8 cellular contexts compared by ENCODE assay signal in the genomic region with DNA sequence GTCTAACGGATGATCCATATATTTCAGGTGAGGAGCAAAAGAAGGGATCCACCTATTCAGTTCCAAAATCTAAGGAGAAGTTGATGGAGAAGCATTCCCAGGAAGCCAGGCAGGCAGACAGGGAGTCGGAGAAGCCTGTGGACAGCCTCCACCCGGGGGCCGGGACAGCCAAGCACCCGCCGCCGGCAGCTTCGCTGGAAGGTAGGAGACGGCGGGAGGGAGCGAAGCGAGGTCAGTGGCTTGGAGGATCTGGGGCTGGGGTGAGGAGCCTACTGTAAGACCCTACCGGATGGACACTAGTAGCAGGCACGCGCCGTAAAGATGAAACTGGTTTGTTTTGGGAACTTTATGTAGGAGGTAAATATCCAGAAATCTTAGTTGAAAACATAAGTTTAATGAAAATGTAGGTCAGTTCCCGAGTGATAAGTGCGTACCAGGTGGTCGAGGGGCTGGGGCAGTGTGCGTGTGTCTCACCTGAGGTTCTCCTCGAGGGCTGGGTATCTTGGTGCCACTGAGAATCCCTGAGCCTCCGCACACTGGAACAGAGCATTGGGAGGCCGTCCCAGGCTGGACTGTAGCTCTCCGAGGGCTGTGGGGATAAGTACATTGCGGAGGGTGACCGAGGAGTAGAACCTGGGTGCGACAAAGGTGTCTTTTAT. TPM values are rescaled to one million over a fixed set of nuclear protein-coding genes. Genes with fewer than 3 reads are reported as not detected.
DNase-seq lines count a peak whose midpoint lies in the region; ATAC-seq, FAIRE-seq and TF ChIP-seq lines count a peak whose summit lies in the region.

No MANE protein-coding gene starts in this region.

- peak overlapping the region; percentile 81 for H2AFZ ChIP-seq in HepG2 (ENCODE audit: low read length)

- intact Hi-C loops in MCF 10A (cut with micrococcal nuclease): no loop called here
- intact Hi-C loops in HepG2 (cut with micrococcal nuclease; ENCODE audit: unreplicated experiment): loop anchor here (2.0 kb wide), 1 partner anchor 42 kb away; a partner anchor contains a TSS

- H3K36me3 ChIP-seq in HepG2 (replicated peaks in 1 of 2; ENCODE audit: control insufficient read depth in 1 of 2, insufficient read depth in 2 of 2, low read length in 2 of 2) (peaks cover 13 to 36% of the 10 kb centered on the region in 2 experiments), tibial nerve (peaks cover 0 to 37% (median 0%) of the 10 kb centered on the region in 3 donors)

- POLR2A ChIA-PET in MCF 10A (lab: Yijun Ruan, JAX) (interaction anchor here (0.8 to 3.3 kb wide), 10 partner anchors 12 to 347 kb away, joined by 3 to 25 read pairs (median 4); a partner anchor contains a TSS), HepG2 (lab: Yijun Ruan, JAX) (interaction anchor here (2.4 to 2.8 kb wide), 2 partner anchors 29 to 42 kb away, joined by 13 to 21 read pairs; a partner anchor contains a TSS)

- TF ChIP-seq POLR2A in HepG2 (IDR thresholded peaks at IDR 0.05; ENCODE audit: insufficient read depth in 1 of 2, low read depth in 2 of 2, low read length in 2 of 2) (no peak), tibial nerve (IDR thresholded peaks at IDR 0.05) (no peak)

- BruUV-seq in MCF 10A (replicated peaks; lab: Mats Ljungman, UMichigan): no TSS peak
- no TSS peak for BruUV-seq in HepG2 (replicated peaks; lab: Mats Ljungman, UMichigan)

- peaks cover 46% of the 10 kb centered on the region for H3K36me3 Mint-ChIP-seq in MCF 10A (ENCODE audit: insufficient read depth, unreplicated experiment)

- H3K4me3 ChIP-seq in HepG2 (replicated peaks in 1 of 3; ENCODE audit: insufficient read depth in 1 of 3, low read depth in 2 of 3, low read length in 3 of 3) (peak overlapping the region; percentile 91 to 100 (median 99)), tibial nerve (peak overlapping the region; percentile 74 to 100 (median 90))

- H4K20me1 ChIP-seq in HepG2 (ENCODE audit: insufficient read depth, low read length): no peaks in the 10 kb centered on the region

- peaks cover 7% of the 10 kb centered on the region for H3K4me1 Mint-ChIP-seq in MCF 10A (ENCODE audit: insufficient read depth, unreplicated experiment)

- TF ChIP-seq CTCF in MCF 10A (IDR thresholded peaks at IDR 0.05; ENCODE audit: unreplicated experiment): no peak
- TF ChIP-seq CTCF in HepG2 (CRISPR knock-in tag; IDR thresholded peaks at IDR 0.05): no peak
- no peak for TF ChIP-seq CTCF in tibial nerve (IDR thresholded peaks at IDR 0.05)

- WGBS in HepG2 (ENCODE audit: low lambda C conversion rate): 2% methylated on average over 27 of the region's 27 CpGs
- 12 to 16% methylated on average over 26 to 27 of the region's 27 CpGs for WGBS in tibial nerve, 2 donors

- H3K4me3 Mint-ChIP-seq in MCF 10A (ENCODE audit: unreplicated experiment): peak overlapping the region; percentile 89

- no peaks in the 10 kb centered on the region for H3K27me3 Mint-ChIP-seq in MCF 10A (ENCODE audit: insufficient read depth, unreplicated experiment)

- in situ Hi-C loops in HepG2 (cut with HindIII; ENCODE audit: extremely low pct_ligation_motif_present, low pct_unique_long_range_greater_than_20kb): loop anchor here (5.0 kb wide), 1 partner anchor 44 kb away; a partner anchor contains a TSS

- peaks cover 38% of the 10 kb centered on the region for H3K4me1 ChIP-seq in HepG2 (ENCODE audit: insufficient read depth, low read length)
- peaks cover 0 to 28% (median 11%) of the 10 kb centered on the region in 4 donors for H3K4me1 ChIP-seq in tibial nerve

- TF ChIP-seq RAD21 in HepG2 (CRISPR knock-in tag; IDR thresholded peaks at IDR 0.05): no peak

- peaks cover 49% of the 10 kb centered on the region for H3K79me2 ChIP-seq in HepG2 (ENCODE audit: insufficient read depth, low read length)

- peak overlapping the region; percentile 97 for H3K4me2 ChIP-seq in HepG2 (ENCODE audit: low read depth, low read length)

- FAIRE-seq in HepG2 (lab: Jason Lieb, UNC): peak; percentile 75
- no peak for FAIRE-seq in GM19239 (lab: Jason Lieb, UNC)

- DNase-seq in DMS79 treated with DMSO at 0.1 percent for 48 hours (lab: John Stamatoyannopoulos, UW) (peak; percentile 14), DMS79 (lab: John Stamatoyannopoulos, UW) (no peak), M059J (ENCODE audit: low read depth) (peak; percentile 34), MCF 10A (ENCODE audit: unreplicated experiment) (no peak), HepG2 (ENCODE audit: low spot score) (no peak), tibial nerve (ENCODE audit: low spot score in 2 of 2) (no peak), GM19239 (ENCODE audit: insufficient read length, low spot score) (no peak)

- H3K27ac ChIP-seq in HepG2 (ENCODE audit: extremely low read length, insufficient read depth, low read length) (peak overlapping the region; percentile 64), tibial nerve (peak overlapping the region in 3 of 4 donors; percentile 73 to 92 (median 81))

- ATAC-seq in HepG2: peak; percentile 53
- ATAC-seq in GM21360 (IDR thresholded peaks at IDR 0.05; ENCODE audit: unreplicated experiment): no peak

- no peaks in the 10 kb centered on the region; a peak in 1 of 5 replicates for H3K27me3 ChIP-seq in HepG2 (ENCODE audit: control insufficient read depth in 1 of 2, insufficient read depth in 2 of 2, low read length in 2 of 2)
- no peaks in the 10 kb centered on the region for H3K27me3 ChIP-seq in tibial nerve

- no peak for TF ChIP-seq EP300 in HepG2 (IDR thresholded peaks at IDR 0.05; ENCODE audit: low read depth in 2 of 2, low read length in 2 of 2)
- no peak for TF ChIP-seq EP300 in HepG2 (CRISPR knock-in tag; IDR thresholded peaks at IDR 0.05; ENCODE audit: borderline replicate concordance)
- TF ChIP-seq EP300 in tibial nerve (IDR thresholded peaks at IDR 0.05): no peak

- H3K9ac ChIP-seq in HepG2 (ENCODE audit: insufficient read depth, low read depth, low read length): peak overlapping the region; percentile 96

- no peaks in the 10 kb centered on the region for H3K9me3 Mint-ChIP-seq in MCF 10A (ENCODE audit: unreplicated experiment)

- H3K9me3 ChIP-seq in HepG2 (ENCODE audit: low read length): no peaks in the 10 kb centered on the region
- no peaks in the 10 kb centered on the region for H3K9me3 ChIP-seq in tibial nerve

- CTCF ChIA-PET in MCF 10A (lab: Yijun Ruan, JAX): interaction anchor here (0.7 to 1.2 kb wide), 3 partner anchors 8 to 60 kb away, joined by 3 to 4 read pairs (median 3); no protein-coding TSS in a partner anchor
- CTCF ChIA-PET in HepG2 (lab: Yijun Ruan, JAX; ENCODE audit: low intra/inter-chr PET ratio, low total read pairs): interaction anchor here (1.1 kb wide), 1 partner anchor 17 kb away, joined by 3 read pairs; no protein-coding TSS in a partner anchor

- peak overlapping the region; percentile 85 for H3K27ac Mint-ChIP-seq in MCF 10A (ENCODE audit: low read depth, unreplicated experiment)

RNA-seq across cellular contexts. Expression of a gene that starts 0.7 kb away (rescaled TPM):
- 6.9 and 12.6 TPM in 2 replicates for total RNA-seq in M059J (2014; rRNA removed; shearing (Covaris generic))
- 7.2 and 9.5 TPM in 2 replicates for total RNA-seq in MCF 10A (2022)
- total RNA-seq in HepG2 (2016; rRNA removed; fragmentation: Illumina TruSeq; extraction: Trizol): 11.0 and 11.2 TPM in 2 replicates
- total RNA-seq in HepG2 (2016; cell fraction: cytosol; rRNA removed; fragmentation: Illumina TruSeq; extraction: Trizol; ENCODE audit: low read depth): 9.1 and 14.3 TPM in 2 replicates
- 11.7 and 12.8 TPM in 2 replicates for total RNA-seq in HepG2 (2016; cell fraction: insoluble cytoplasmic fraction; rRNA removed; fragmentation: Illumina TruSeq; extraction: Trizol)
- total RNA-seq in HepG2 (2016; cell fraction: membrane; rRNA removed; fragmentation: Illumina TruSeq; extraction: Trizol): 14.6 and 17.6 TPM in 2 replicates
- total RNA-seq in HepG2 (2016; cell fraction: nucleus; rRNA removed; fragmentation: Illumina TruSeq; extraction: Trizol): 9.0 and 10.4 TPM in 2 replicates
- 5.7 and 6.3 TPM in 2 replicates for polyA plus RNA-seq in HepG2 (2011; rRNA removed)
- polyA plus RNA-seq in HepG2 (2011; cell fraction: cytosol; rRNA removed): 3.3 and 3.5 TPM in 2 replicates
- polyA plus RNA-seq in HepG2 (2011; cell fraction: nucleus; rRNA removed): 14.9 and 16.4 TPM in 2 replicates
- 8.1 and 9.7 TPM in 2 replicates for polyA plus RNA-seq in HepG2 (2012)
- 17.1 and 17.6 TPM in 2 replicates for polyA plus RNA-seq in HepG2 (2016; cell fraction: cytosol; fragmentation: Illumina TruSeq; extraction: Trizol; ENCODE audit: low read depth)
- polyA plus RNA-seq in HepG2 (2016; cell fraction: insoluble cytoplasmic fraction; fragmentation: Illumina TruSeq; extraction: Trizol; ENCODE audit: low read depth): 12.9 and 16.7 TPM in 2 replicates
- 20.1 and 25.8 TPM in 2 replicates for polyA plus RNA-seq in HepG2 (2016; cell fraction: membrane; fragmentation: Illumina TruSeq; extraction: Trizol; ENCODE audit: low read depth)
- 25.8 and 32.4 TPM in 2 replicates for polyA plus RNA-seq in HepG2 (2016; cell fraction: nucleus; fragmentation: Illumina TruSeq; extraction: Trizol; ENCODE audit: insufficient read depth, low read depth)
- polyA minus RNA-seq in HepG2 (2011; rRNA and poly(A)+ RNA removed; ENCODE audit: low replicate concordance): 6.0 and 18.6 TPM in 2 replicates
- polyA minus RNA-seq in HepG2 (2011; cell fraction: cytosol; rRNA and poly(A)+ RNA removed): 1.4 and 1.8 TPM in 2 replicates
- 7.2 and 7.7 TPM in 2 replicates for polyA minus RNA-seq in HepG2 (2011; cell fraction: nucleus; rRNA and poly(A)+ RNA removed)
- total RNA-seq in tibial nerve: 1 to 10 TPM; 4.8 to 9.0 (median 7.2) TPM

RNA-seq across cellular contexts. Expression of a gene that starts 0.8 kb away (rescaled TPM):
- total RNA-seq in M059J (2014; rRNA removed; shearing (Covaris generic)): 61.0 and 103 TPM in 2 replicates
- total RNA-seq in MCF 10A (2022): 59.7 and 62.4 TPM in 2 replicates
- total RNA-seq in HepG2 (2016; rRNA removed; fragmentation: Illumina TruSeq; extraction: Trizol): 69.4 and 80.0 TPM in 2 replicates
- total RNA-seq in HepG2 (2016; cell fraction: cytosol; rRNA removed; fragmentation: Illumina TruSeq; extraction: Trizol; ENCODE audit: low read depth): 12.3 and 14.1 TPM in 2 replicates
- 68.7 and 70.7 TPM in 2 replicates for total RNA-seq in HepG2 (2016; cell fraction: insoluble cytoplasmic fraction; rRNA removed; fragmentation: Illumina TruSeq; extraction: Trizol)
- 36.1 and 43.1 TPM in 2 replicates for total RNA-seq in HepG2 (2016; cell fraction: membrane; rRNA removed; fragmentation: Illumina TruSeq; extraction: Trizol)
- 43.4 and 46.6 TPM in 2 replicates for total RNA-seq in HepG2 (2016; cell fraction: nucleus; rRNA removed; fragmentation: Illumina TruSeq; extraction: Trizol)
- polyA plus RNA-seq in HepG2 (2011; rRNA removed): 73.3 and 87.2 TPM in 2 replicates
- 71.4 and 105 TPM in 2 replicates for polyA plus RNA-seq in HepG2 (2011; cell fraction: cytosol; rRNA removed)
- 141 and 163 TPM in 2 replicates for polyA plus RNA-seq in HepG2 (2011; cell fraction: nucleus; rRNA removed)
- polyA plus RNA-seq in HepG2 (2012): 39.3 and 47.1 TPM in 2 replicates
- polyA plus RNA-seq in HepG2 (2016; cell fraction: cytosol; fragmentation: Illumina TruSeq; extraction: Trizol; ENCODE audit: low read depth): 9.6 and 12.7 TPM in 2 replicates
- polyA plus RNA-seq in HepG2 (2016; cell fraction: insoluble cytoplasmic fraction; fragmentation: Illumina TruSeq; extraction: Trizol; ENCODE audit: low read depth): 89.2 and 96.6 TPM in 2 replicates
- polyA plus RNA-seq in HepG2 (2016; cell fraction: membrane; fragmentation: Illumina TruSeq; extraction: Trizol; ENCODE audit: low read depth): 29.6 and 33.2 TPM in 2 replicates
- 105 and 109 TPM in 2 replicates for polyA plus RNA-seq in HepG2 (2016; cell fraction: nucleus; fragmentation: Illumina TruSeq; extraction: Trizol; ENCODE audit: insufficient read depth, low read depth)
- 73.7 and 140 TPM in 2 replicates for polyA minus RNA-seq in HepG2 (2011; rRNA and poly(A)+ RNA removed; ENCODE audit: low replicate concordance)
- 50.0 and 50.5 TPM in 2 replicates for polyA minus RNA-seq in HepG2 (2011; cell fraction: cytosol; rRNA and poly(A)+ RNA removed)
- polyA minus RNA-seq in HepG2 (2011; cell fraction: nucleus; rRNA and poly(A)+ RNA removed): 25.8 and 33.6 TPM in 2 replicates
- total RNA-seq in tibial nerve: 100 to 1,000 TPM in 1 of 4 donors, 10 to 100 TPM in 3; 90.0 to 109 (median 92.7) TPM

RNA-seq across cellular contexts. Expression of a gene that starts 28.1 kb away (rescaled TPM):
- 11.6 and 19.6 TPM in 2 replicates for total RNA-seq in M059J (2014; rRNA removed; shearing (Covaris generic))
- 73.0 and 83.4 TPM in 2 replicates for total RNA-seq in MCF 10A (2022)
- total RNA-seq in HepG2 (2016; rRNA removed; fragmentation: Illumina TruSeq; extraction: Trizol): 1.2 and 2.5 TPM in 2 replicates
- 4.2 and 5.8 TPM in 2 replicates for total RNA-seq in HepG2 (2016; cell fraction: cytosol; rRNA removed; fragmentation: Illumina TruSeq; extraction: Trizol; ENCODE audit: low read depth)
- 1.4 and 2.6 TPM in 2 replicates for total RNA-seq in HepG2 (2016; cell fraction: insoluble cytoplasmic fraction; rRNA removed; fragmentation: Illumina TruSeq; extraction: Trizol)
- total RNA-seq in HepG2 (2016; cell fraction: membrane; rRNA removed; fragmentation: Illumina TruSeq; extraction: Trizol): 3.5 TPM in 2 replicates
- total RNA-seq in HepG2 (2016; cell fraction: nucleus; rRNA removed; fragmentation: Illumina TruSeq; extraction: Trizol): 2.4 and 3.5 TPM in 2 replicates
- polyA plus RNA-seq in HepG2 (2011; rRNA removed): 3.9 and 4.3 TPM in 2 replicates
- 1.5 and 2.1 TPM in 2 replicates for polyA plus RNA-seq in HepG2 (2011; cell fraction: cytosol; rRNA removed)
- polyA plus RNA-seq in HepG2 (2011; cell fraction: nucleus; rRNA removed): 28.1 and 29.8 TPM in 2 replicates
- polyA plus RNA-seq in HepG2 (2012): 2.7 and 6.1 TPM in 2 replicates
- polyA plus RNA-seq in HepG2 (2016; cell fraction: cytosol; fragmentation: Illumina TruSeq; extraction: Trizol; ENCODE audit: low read depth): 1.1 TPM in 2 replicates
- 1.1 and 1.2 TPM in 2 replicates for polyA plus RNA-seq in HepG2 (2016; cell fraction: insoluble cytoplasmic fraction; fragmentation: Illumina TruSeq; extraction: Trizol; ENCODE audit: low read depth)
- polyA plus RNA-seq in HepG2 (2016; cell fraction: membrane; fragmentation: Illumina TruSeq; extraction: Trizol; ENCODE audit: low read depth): 1.0 and 1.2 TPM in 2 replicates
- 11.0 and 12.6 TPM in 2 replicates for polyA plus RNA-seq in HepG2 (2016; cell fraction: nucleus; fragmentation: Illumina TruSeq; extraction: Trizol; ENCODE audit: insufficient read depth, low read depth)
- 2.9 and 43.1 TPM in 2 replicates for polyA minus RNA-seq in HepG2 (2011; rRNA and poly(A)+ RNA removed; ENCODE audit: low replicate concordance)
- polyA minus RNA-seq in HepG2 (2011; cell fraction: cytosol; rRNA and poly(A)+ RNA removed): 1.6 and 2.8 TPM in 2 replicates
- 4.5 and 5.8 TPM in 2 replicates for polyA minus RNA-seq in HepG2 (2011; cell fraction: nucleus; rRNA and poly(A)+ RNA removed)
- total RNA-seq in tibial nerve: 10 to 100 TPM; 32.6 to 93.6 (median 65.7) TPM

RNA-seq across cellular contexts. Expression of a gene that starts 43.2 kb away (rescaled TPM):
- total RNA-seq in M059J (2014; rRNA removed; shearing (Covaris generic)): 5.5 and 10.9 TPM in 2 replicates
- total RNA-seq in MCF 10A (2022) (12.1 and 12.5 TPM in 2 replicates), HepG2 (2016; rRNA removed; fragmentation: Illumina TruSeq; extraction: Trizol) (17.0 and 20.7 TPM in 2 replicates), tibial nerve (10 to 100 TPM; 10.7 to 33.6 (median 16.1) TPM)
- total RNA-seq in HepG2 (2016; cell fraction: cytosol; rRNA removed; fragmentation: Illumina TruSeq; extraction: Trizol; ENCODE audit: low read depth): 5.1 and 5.8 TPM in 2 replicates
- total RNA-seq in HepG2 (2016; cell fraction: insoluble cytoplasmic fraction; rRNA removed; fragmentation: Illumina TruSeq; extraction: Trizol): 16.3 and 20.7 TPM in 2 replicates
- total RNA-seq in HepG2 (2016; cell fraction: membrane; rRNA removed; fragmentation: Illumina TruSeq; extraction: Trizol): 12.5 and 13.4 TPM in 2 replicates
- total RNA-seq in HepG2 (2016; cell fraction: nucleus; rRNA removed; fragmentation: Illumina TruSeq; extraction: Trizol): 9.5 and 13.5 TPM in 2 replicates
- 9.1 and 11.8 TPM in 2 replicates for polyA plus RNA-seq in HepG2 (2011; rRNA removed)
- 13.4 and 23.3 TPM in 2 replicates for polyA plus RNA-seq in HepG2 (2011; cell fraction: cytosol; rRNA removed)
- polyA plus RNA-seq in HepG2 (2011; cell fraction: nucleus; rRNA removed): 26.3 and 28.3 TPM in 2 replicates
- polyA plus RNA-seq in HepG2 (2012): 6.8 and 12.5 TPM in 2 replicates
- 3.0 and 3.1 TPM in 2 replicates for polyA plus RNA-seq in HepG2 (2016; cell fraction: cytosol; fragmentation: Illumina TruSeq; extraction: Trizol; ENCODE audit: low read depth)
- 13.3 and 14.0 TPM in 2 replicates for polyA plus RNA-seq in HepG2 (2016; cell fraction: insoluble cytoplasmic fraction; fragmentation: Illumina TruSeq; extraction: Trizol; ENCODE audit: low read depth)
- polyA plus RNA-seq in HepG2 (2016; cell fraction: membrane; fragmentation: Illumina TruSeq; extraction: Trizol; ENCODE audit: low read depth): 5.3 and 7.7 TPM in 2 replicates
- 14.9 and 15.5 TPM in 2 replicates for polyA plus RNA-seq in HepG2 (2016; cell fraction: nucleus; fragmentation: Illumina TruSeq; extraction: Trizol; ENCODE audit: insufficient read depth, low read depth)
- polyA minus RNA-seq in HepG2 (2011; rRNA and poly(A)+ RNA removed; ENCODE audit: low replicate concordance): 3.5 and 31.4 TPM in 2 replicates
- polyA minus RNA-seq in HepG2 (2011; cell fraction: cytosol; rRNA and poly(A)+ RNA removed): 16.7 and 20.7 TPM in 2 replicates
- polyA minus RNA-seq in HepG2 (2011; cell fraction: nucleus; rRNA and poly(A)+ RNA removed): 8.8 and 8.9 TPM in 2 replicates

RNA-seq across cellular contexts. Expression of a gene that starts 44.9 kb away (rescaled TPM):
- total RNA-seq in M059J (2014; rRNA removed; shearing (Covaris generic)): 0.79 TPM in 1 of 2 replicates, not detected in the other
- total RNA-seq in MCF 10A (2022) (0.29 and 0.82 TPM in 2 replicates), HepG2 (2016; rRNA removed; fragmentation: Illumina TruSeq; extraction: Trizol) (19.7 and 37.6 TPM in 2 replicates), tibial nerve (1 to 10 TPM in 1 of 4 donors, under 1 TPM in 3; 0.39 to 2.5 (median 0.74) TPM)
- total RNA-seq in HepG2 (2016; cell fraction: cytosol; rRNA removed; fragmentation: Illumina TruSeq; extraction: Trizol; ENCODE audit: low read depth): 33.1 and 44.2 TPM in 2 replicates
- total RNA-seq in HepG2 (2016; cell fraction: insoluble cytoplasmic fraction; rRNA removed; fragmentation: Illumina TruSeq; extraction: Trizol): 22.9 and 38.8 TPM in 2 replicates
- total RNA-seq in HepG2 (2016; cell fraction: membrane; rRNA removed; fragmentation: Illumina TruSeq; extraction: Trizol): 21.1 and 25.9 TPM in 2 replicates
- total RNA-seq in HepG2 (2016; cell fraction: nucleus; rRNA removed; fragmentation: Illumina TruSeq; extraction: Trizol): 32.6 and 36.8 TPM in 2 replicates
- 40.2 and 52.2 TPM in 2 replicates for polyA plus RNA-seq in HepG2 (2011; rRNA removed)
- polyA plus RNA-seq in HepG2 (2011; cell fraction: cytosol; rRNA removed): 26.5 and 78.5 TPM in 2 replicates
- 52.0 and 101 TPM in 2 replicates for polyA plus RNA-seq in HepG2 (2011; cell fraction: nucleus; rRNA removed)
- polyA plus RNA-seq in HepG2 (2012): 6.6 and 9.6 TPM in 2 replicates
- polyA plus RNA-seq in HepG2 (2016; cell fraction: cytosol; fragmentation: Illumina TruSeq; extraction: Trizol; ENCODE audit: low read depth): 13.7 and 15.6 TPM in 2 replicates
- 23.0 and 24.6 TPM in 2 replicates for polyA plus RNA-seq in HepG2 (2016; cell fraction: insoluble cytoplasmic fraction; fragmentation: Illumina TruSeq; extraction: Trizol; ENCODE audit: low read depth)
- polyA plus RNA-seq in HepG2 (2016; cell fraction: membrane; fragmentation: Illumina TruSeq; extraction: Trizol; ENCODE audit: low read depth): 18.2 and 22.6 TPM in 2 replicates
- 75.4 and 78.7 TPM in 2 replicates for polyA plus RNA-seq in HepG2 (2016; cell fraction: nucleus; fragmentation: Illumina TruSeq; extraction: Trizol; ENCODE audit: insufficient read depth, low read depth)
- polyA minus RNA-seq in HepG2 (2011; rRNA and poly(A)+ RNA removed; ENCODE audit: low replicate concordance): 0.12 and 80.3 TPM in 2 replicates
- polyA minus RNA-seq in HepG2 (2011; cell fraction: cytosol; rRNA and poly(A)+ RNA removed): 12.5 and 17.6 TPM in 2 replicates
- polyA minus RNA-seq in HepG2 (2011; cell fraction: nucleus; rRNA and poly(A)+ RNA removed): 3.5 and 4.8 TPM in 2 replicates

Comparison
In these comparisons a context has a peak if more than half of its experiments do, and no peak if none do; other contexts are left out.
1. DNase-seq: peak in DMS79 treated with DMSO at 0.1 percent for 48 hours (single experiment) and M059J (single experiment); none in DMS79 (single experiment), MCF 10A (single experiment), HepG2 (single experiment), tibial nerve (0 of 2) and GM19239 (single experiment).